In genomic region chr7:45203947-45204445, GRCh38 we compare ENCODE assay signal across 8 cellular contexts. TPM values are rescaled to one million over a fixed set of nuclear protein-coding genes. Genes with fewer than 3 reads are reported as not detected.
DNase-seq lines count a peak whose midpoint lies in the region; ATAC-seq, FAIRE-seq and TF ChIP-seq lines count a peak whose summit lies in the region.

No MANE protein-coding gene starts in this region.

- H3K4me2 ChIP-seq in astrocyte (ENCODE audit: low read length): no peak overlapping the region

- intact Hi-C loops in activated CD4-positive, alpha-beta T cell treated with anti-CD3 and anti-CD28 coated beads for 36 hours (cut with DNase I, micrococcal nuclease): no loop called here
- intact Hi-C loops in gastrocnemius medialis (cut with DNase I; ENCODE audit: low total_unique reads) (no loop called here), head of caudate nucleus (cut with DNase I) (no loop called here)

- H4K20me1 ChIP-seq in astrocyte (ENCODE audit: insufficient read depth, low read length): no peaks in the 10 kb centered on the region

- H3K27me3 Mint-ChIP-seq in activated CD4-positive, alpha-beta T cell treated with anti-CD3 and anti-CD28 coated beads for 36 hours: peaks cover 8% of the 10 kb centered on the region
- H3K27me3 Mint-ChIP-seq in astrocyte (ENCODE audit: low read depth, unreplicated experiment): peaks cover 36% of the 10 kb centered on the region

- no peaks in the 10 kb centered on the region for H3K36me3 Mint-ChIP-seq in activated CD4-positive, alpha-beta T cell treated with anti-CD3 and anti-CD28 coated beads for 36 hours (ENCODE audit: low read depth)
- H3K36me3 Mint-ChIP-seq in astrocyte (ENCODE audit: low read depth, unreplicated experiment): peaks cover 1% of the 10 kb centered on the region

- peaks cover 21% of the 10 kb centered on the region for H3K27me3 ChIP-seq in astrocyte (ENCODE audit: insufficient read depth, low read length)
- no peaks in the 10 kb centered on the region for H3K27me3 ChIP-seq in gastrocnemius medialis

- no peak overlapping the region for H2AFZ ChIP-seq in astrocyte (ENCODE audit: low read depth, low read length)

- in situ Hi-C loops in gastrocnemius medialis (cut with MboI; ENCODE audit: low sequenced_read_pairs in 4 of 4): no loop called here

- H3K4me3 ChIP-seq in astrocyte (ENCODE audit: insufficient read depth, low read depth, low read length) (no peak overlapping the region), gastrocnemius medialis (peak overlapping the region in 2 of 4 donors; percentile 1 to 14)

- H3K9me3 Mint-ChIP-seq in activated CD4-positive, alpha-beta T cell treated with anti-CD3 and anti-CD28 coated beads for 36 hours (ENCODE audit: low read depth): no peaks in the 10 kb centered on the region
- H3K9me3 Mint-ChIP-seq in astrocyte (ENCODE audit: unreplicated experiment): peaks cover 5% of the 10 kb centered on the region

- CTCF ChIA-PET in activated CD4-positive, alpha-beta T cell treated with anti-CD3 and anti-CD28 coated beads for 36 hours (lab: Charles Lee): interaction anchor here (1.2 kb wide), 1 partner anchor 13 kb away, joined by 3 read pairs; no protein-coding TSS in a partner anchor

- peaks cover 32% of the 10 kb centered on the region for H3K4me1 Mint-ChIP-seq in activated CD4-positive, alpha-beta T cell treated with anti-CD3 and anti-CD28 coated beads for 36 hours
- peaks cover 8% of the 10 kb centered on the region for H3K4me1 Mint-ChIP-seq in astrocyte (ENCODE audit: low read depth, unreplicated experiment)

- H3K27ac Mint-ChIP-seq in activated CD4-positive, alpha-beta T cell treated with anti-CD3 and anti-CD28 coated beads for 36 hours: peak overlapping the region; percentile 77
- peak overlapping the region; percentile 75 for H3K27ac Mint-ChIP-seq in astrocyte (ENCODE audit: unreplicated experiment)

- POLR2A ChIA-PET in activated CD4-positive, alpha-beta T cell treated with anti-CD3 and anti-CD28 coated beads for 36 hours (lab: Charles Lee): no interaction called here

- H3K36me3 ChIP-seq in astrocyte (ENCODE audit: insufficient read depth, low read length): no peaks in the 10 kb centered on the region
- no peaks in the 10 kb centered on the region for H3K36me3 ChIP-seq in gastrocnemius medialis

- H3K27ac ChIP-seq in astrocyte (ENCODE audit: low read depth, low read length) (no peak overlapping the region), gastrocnemius medialis (peak overlapping the region in 1 of 4 donors; percentile 41)

- TF ChIP-seq POLR2A in gastrocnemius medialis (IDR thresholded peaks at IDR 0.05): no peak

- H3K4me3 Mint-ChIP-seq in activated CD4-positive, alpha-beta T cell treated with anti-CD3 and anti-CD28 coated beads for 36 hours: no peak overlapping the region
- H3K4me3 Mint-ChIP-seq in astrocyte (ENCODE audit: unreplicated experiment): no peak overlapping the region

- H3K9ac ChIP-seq in astrocyte (ENCODE audit: low read length): no peak overlapping the region

- H3K4me1 ChIP-seq in astrocyte (ENCODE audit: insufficient read depth, low read length) (no peaks in the 10 kb centered on the region), gastrocnemius medialis (peaks cover 0 to 9% of the 10 kb centered on the region in 2 donors)

- H3K9me3 ChIP-seq in astrocyte (ENCODE audit: insufficient read depth, low read depth, low read length): no peaks in the 10 kb centered on the region
- H3K9me3 ChIP-seq in gastrocnemius medialis: no peaks in the 10 kb centered on the region

- TF ChIP-seq CTCF in astrocyte (IDR thresholded peaks at IDR 0.05; ENCODE audit: insufficient read depth, low read depth, low read length): no peak
- no peak for TF ChIP-seq CTCF in gastrocnemius medialis (IDR thresholded peaks at IDR 0.05 in 4 of 5, conservative IDR thresholded peaks at IDR 0.05 in 1 of 5)

- no peaks in the 10 kb centered on the region for H3K79me2 ChIP-seq in astrocyte (ENCODE audit: insufficient read depth, low read length)

- peak; percentile 97 for ATAC-seq in activated CD4-positive, alpha-beta T cell treated with anti-CD3 and anti-CD28 coated beads for 36 hours
- peak; percentile 90 for ATAC-seq in HG03159 (IDR thresholded peaks at IDR 0.05; ENCODE audit: unreplicated experiment)
- ATAC-seq in gastrocnemius medialis: peak; percentile 44 to 56

- peak; percentile 20 for DNase-seq in activated CD4-positive, alpha-beta T cell treated with anti-CD3 and anti-CD28 coated beads for 36 hours
- no peak for DNase-seq in activated CD4-positive, alpha-beta T cell treated with anti-CD3 and anti-CD28 coated beads, Interleukin-2, amount 50 U/mL, for 48 hours
- DNase-seq in astrocyte (ENCODE audit: low read depth) (no peak), gastrocnemius medialis (no peak), SIG-M5 treated with dmso at 0.1 percent for 504 hours (lab: John Stamatoyannopoulos, UW; ENCODE audit: unreplicated experiment) (no peak), cerebellar nuclear complex (lab: John Stamatoyannopoulos, UW) (no peak), head of caudate nucleus (no peak)

- no peak for FAIRE-seq in astrocyte (lab: Jason Lieb, UNC)

RNA-seq across cellular contexts. Expression of gene RAMP3, which starts 46.4 kb away (rescaled TPM):
- total RNA-seq in activated CD4-positive, alpha-beta T cell treated with anti-CD3 and anti-CD28 coated beads for 36 hours: not detected
- total RNA-seq in astrocyte (not detected in 2 replicates), gastrocnemius medialis (10 to 100 TPM in 3 of 4 donors, 1 to 10 TPM in 1; 9.6 to 39.3 (median 33.2) TPM)

Comparison
In these comparisons a context has a peak if more than half of its experiments do, and no peak if none do; other contexts are left out.
1. RNA of gene RAMP3, which starts 46.4 kb away (total RNA-seq): 9.6 to 39.3 TPM in gastrocnemius medialis; not detected in activated CD4-positive, alpha-beta T cell treated with anti-CD3 and anti-CD28 coated beads for 36 hours and not detected in astrocyte; every median in the first group is over 10 times any median in the second.
2. Peak in every context shown above with its lines, with median percentiles within 50 percentile points of each other: ATAC-seq.